18 cellular contexts compared by ENCODE assay signal in the genomic region with DNA sequence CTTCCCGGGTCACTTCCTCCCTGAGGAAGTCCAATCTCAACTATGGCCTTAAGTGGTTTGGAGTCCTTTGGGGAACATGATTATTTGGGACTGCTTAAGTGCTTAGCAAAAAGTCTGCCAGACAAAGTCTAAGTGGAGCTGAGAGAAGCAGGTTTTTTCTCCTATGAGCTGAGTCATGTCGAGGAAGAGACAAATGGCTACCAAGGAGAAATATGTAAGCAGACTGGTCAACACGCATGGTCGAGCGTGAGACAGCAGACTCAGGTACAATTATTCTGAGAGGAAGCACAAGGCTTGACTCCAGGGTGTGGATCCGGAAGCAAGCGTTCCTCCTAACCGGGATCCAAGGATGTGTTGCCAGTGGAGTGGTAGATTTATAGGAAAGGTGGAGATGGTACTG. TPM values are rescaled to one million over a fixed set of nuclear protein-coding genes. Genes with fewer than 3 reads are reported as not detected.
DNase-seq lines count a peak whose midpoint lies in the region; ATAC-seq and TF ChIP-seq lines count a peak whose summit lies in the region.
"Had no signal": no experiment of that assay in that cellular context is flagged by ENCODE, and none has a peak within 500 bp of the region (broad histone marks: within the 10 kb centered on the region; RNA-seq: fewer than 3 reads in every experiment).

No MANE protein-coding gene starts in this region.

- intact Hi-C loops in OCI-LY7 (cut with micrococcal nuclease; ENCODE audit: unreplicated experiment): no loop called here

- no TSS peak for BruUV-seq in OCI-LY7 (replicated peaks; lab: Mats Ljungman, UMichigan)

- no peaks in the 10 kb centered on the region for H3K27me3 Mint-ChIP-seq in mesothelial cell of epicardium (ENCODE audit: low read depth)
- H3K27me3 Mint-ChIP-seq: B cell had no signal

- TF ChIP-seq CTCF in DND-41 (IDR thresholded peaks at IDR 0.05; ENCODE audit: borderline replicate concordance, extremely low read depth, low read length, poor library complexity, severe bottlenecking): no peak
- no peak for TF ChIP-seq CTCF in OCI-LY7 (conservative IDR thresholded peaks at IDR 0.05; ENCODE audit: low read length)
- no peak for TF ChIP-seq CTCF in mesothelial cell of epicardium (IDR thresholded peaks at IDR 0.05; ENCODE audit: unreplicated experiment)

- H3K4me1 ChIP-seq in DND-41 (ENCODE audit: insufficient read depth, low read length) (peaks cover 50% of the 10 kb centered on the region), OCI-LY7 (ENCODE audit: insufficient read depth, low read length, poor library complexity, severe bottlenecking) (peaks cover 71% of the 10 kb centered on the region), rectal smooth muscle tissue (ENCODE audit: control insufficient read depth, insufficient read depth, low read length) (peaks cover 13% of the 10 kb centered on the region)
- H3K4me1 ChIP-seq: colonic mucosa, gastrocnemius medialis had no signal

- DNase-seq in DND-41 (no peak), OCI-LY7 (ENCODE audit: low spot score) (no peak), glomerular visceral epithelial cell (ENCODE audit: extremely low spot score) (peak; percentile 76), mesothelial cell of epicardium (ENCODE audit: low spot score in 2 of 2, unreplicated experiment in 2 of 2) (no peak), DMS153 treated with DMSO at 0.1 percent for 48 hours (lab: John Stamatoyannopoulos, UW; ENCODE audit: unreplicated experiment) (no peak), NCI-H1930 (lab: John Stamatoyannopoulos, UW) (no peak)
- DNase-seq: activated CD4-positive, alpha-beta T cell treated with anti-CD3 and anti-CD28 coated beads, Interleukin-2, amount 10 ng/mL, durations not matched to agents 24 days and 14 days; activated naive CD4-positive, alpha-beta T cell treated with Interleukin-2 at 50 U/mL for 16 hours; colonic mucosa; gastrocnemius medialis; NCI-H1694; NCI-H446 treated with DMSO at 0.1 percent for 48 hours; stimulated activated CD8-positive, alpha-beta memory T cell treated with anti-CD3 and anti-CD28 coated beads, Interleukin-4, amount 100 ng/mL, for 48 hours; SW 1271 had no signal

- POLR2A ChIA-PET in OCI-LY7 (lab: Charles Lee): interaction anchor here (0.7 to 4.0 kb wide), 8 partner anchors 10 to 59 kb away, joined by 3 to 48 read pairs (median 6); no protein-coding TSS in a partner anchor

- no peak for ATAC-seq in DND-41 (ENCODE audit: insufficient read depth, low read depth)
- no peak for ATAC-seq in GM19395 (IDR thresholded peaks at IDR 0.05; ENCODE audit: unreplicated experiment)
- ATAC-seq: gastrocnemius medialis had no signal

- H3K79me2 ChIP-seq in DND-41 (ENCODE audit: insufficient read depth, low read length): peaks cover 90% of the 10 kb centered on the region
- H3K79me2 ChIP-seq in OCI-LY7 (ENCODE audit: insufficient read depth, low read depth, low read length): peaks cover 67% of the 10 kb centered on the region

- peaks cover 4% of the 10 kb centered on the region for H3K4me1 Mint-ChIP-seq in mesothelial cell of epicardium

- H3K4me2 ChIP-seq in DND-41 (ENCODE audit: insufficient read depth, low read length): no peak overlapping the region
- H3K4me2 ChIP-seq in OCI-LY7 (ENCODE audit: low read length): peak overlapping the region; percentile 38

- H3K9ac ChIP-seq in DND-41 (ENCODE audit: low read depth, low read length): no peak overlapping the region
- H3K9ac ChIP-seq in rectal smooth muscle tissue (ENCODE audit: low read length): no peak overlapping the region

- H3K27ac ChIP-seq in DND-41 (ENCODE audit: low read length) (peak overlapping the region; percentile 47), OCI-LY7 (ENCODE audit: low read depth, low read length, poor library complexity, severe bottlenecking) (peak overlapping the region; percentile 23), rectal smooth muscle tissue (ENCODE audit: low read depth, low read length) (peak overlapping the region; percentile 42)
- H3K27ac ChIP-seq: colonic mucosa, gastrocnemius medialis, skin epidermis had no signal

- CTCF ChIA-PET in OCI-LY7 (lab: Charles Lee; ENCODE audit: unreplicated experiment): interaction anchor here (0.6 to 1.0 kb wide), 2 partner anchors 12 to 70 kb away, joined by 3 read pairs; no protein-coding TSS in a partner anchor

- H3K27ac Mint-ChIP-seq in mesothelial cell of epicardium: no peak overlapping the region
- H3K27ac Mint-ChIP-seq: activated CD4-positive, alpha-beta T cell treated with anti-CD3 and anti-CD28 coated beads, Interleukin-2, amount 10 ng/mL, durations not matched to agents 24 days and 14 days; B cell had no signal

- no peaks in the 10 kb centered on the region for H3K36me3 Mint-ChIP-seq in mesothelial cell of epicardium

- H3K9me3 Mint-ChIP-seq in mesothelial cell of epicardium: no peaks in the 10 kb centered on the region
- H3K9me3 Mint-ChIP-seq: activated CD4-positive, alpha-beta T cell treated with anti-CD3 and anti-CD28 coated beads, Interleukin-2, amount 10 ng/mL, durations not matched to agents 24 days and 14 days had no signal

- H4K20me1 ChIP-seq in DND-41 (ENCODE audit: insufficient read depth, low read length): peaks cover 10% of the 10 kb centered on the region; the same call in 1 of the 2 replicates
- no peaks in the 10 kb centered on the region for H4K20me1 ChIP-seq in OCI-LY7 (ENCODE audit: insufficient read depth, low read length)

- no peaks in the 10 kb centered on the region for H3K9me2 ChIP-seq in OCI-LY7 (ENCODE audit: insufficient read depth, low read length)

- H3K27me3 ChIP-seq in DND-41 (ENCODE audit: insufficient read depth, low read length, poor library complexity): no peaks in the 10 kb centered on the region
- no peaks in the 10 kb centered on the region for H3K27me3 ChIP-seq in rectal smooth muscle tissue (ENCODE audit: control insufficient read depth, insufficient read depth, low read length)
- H3K27me3 ChIP-seq: colonic mucosa, gastrocnemius medialis had no signal

- H3K9me3 ChIP-seq in DND-41 (ENCODE audit: insufficient read depth, low read length, severe bottlenecking) (no peaks in the 10 kb centered on the region), OCI-LY7 (ENCODE audit: low read length) (no peaks in the 10 kb centered on the region)
- H3K9me3 ChIP-seq: colonic mucosa, gastrocnemius medialis had no signal

- peaks cover 29% of the 10 kb centered on the region for H3K36me3 ChIP-seq in DND-41 (ENCODE audit: insufficient read depth, low read length)
- no peaks in the 10 kb centered on the region; the same call in none of the 2 replicates for H3K36me3 ChIP-seq in OCI-LY7 (ENCODE audit: insufficient read depth, low read length)
- H3K36me3 ChIP-seq in rectal smooth muscle tissue (ENCODE audit: control insufficient read depth, insufficient read depth, low read length): no peaks in the 10 kb centered on the region
- H3K36me3 ChIP-seq: colonic mucosa, gastrocnemius medialis had no signal

- no peak overlapping the region for H2AFZ ChIP-seq in DND-41 (ENCODE audit: low read depth, low read length)
- no peak overlapping the region; the same call in 1 of the 2 replicates for H2AFZ ChIP-seq in OCI-LY7 (ENCODE audit: low read length)

- H3K4me3 Mint-ChIP-seq in mesothelial cell of epicardium: no peak overlapping the region
- H3K4me3 Mint-ChIP-seq: activated CD4-positive, alpha-beta T cell treated with anti-CD3 and anti-CD28 coated beads, Interleukin-2, amount 10 ng/mL, durations not matched to agents 24 days and 14 days; B cell had no signal

- no peak overlapping the region for H3K4me3 ChIP-seq in DND-41 (ENCODE audit: low read depth in 1 of 2, low read length in 2 of 2)
- no peak overlapping the region for H3K4me3 ChIP-seq in OCI-LY7 (ENCODE audit: low read depth, low read length, poor library complexity, severe bottlenecking)
- H3K4me3 ChIP-seq in rectal smooth muscle tissue (ENCODE audit: low read length): no peak overlapping the region
- H3K4me3 ChIP-seq: colonic mucosa, gastrocnemius medialis, skin epidermis had no signal

RNA-seq across cellular contexts. Expression of gene UBASH3B, which starts 30.6 kb away (rescaled TPM):
- 36.3 and 54.7 TPM in 2 replicates for total RNA-seq in OCI-LY7 (2014; rRNA removed; shearing (Covaris generic))
- total RNA-seq in OCI-LY7 (2022): 72.7 and 73.0 TPM in 2 replicates
- total RNA-seq in mesothelial cell of epicardium: 6.6 to 7.1 TPM (median 6.8 TPM) in 3 replicates
